ENCODE assay signal across 15 cellular contexts in genomic region chr1:178530037-178530402, GRCh38. TPM values are rescaled to one million over a fixed set of nuclear protein-coding genes. Genes with fewer than 3 reads are reported as not detected.
DNase-seq lines count a peak whose midpoint lies in the region; ATAC-seq and TF ChIP-seq lines count a peak whose summit lies in the region.
"Had no signal": no experiment of that assay in that cellular context is flagged by ENCODE, and none has a peak within 500 bp of the region (broad histone marks: within the 10 kb centered on the region; RNA-seq: fewer than 3 reads in every experiment).

No MANE protein-coding gene starts in this region.

- H3K27me3 Mint-ChIP-seq in MCF 10A (ENCODE audit: insufficient read depth, unreplicated experiment) = peaks cover 7% of the 10 kb centered on the region
- peaks cover 0 to 8% of the 10 kb centered on the region in 2 donors for H3K27me3 Mint-ChIP-seq in stimulated activated naive B cell treated with anti-CD40 and anti-IgM and Interleukin-4, amounts not matched to agents 10 μg/mL and 1 μg/mL and 100 μg/mL, for 72 hours

- H3K9me3 ChIP-seq in esophagus muscularis mucosa = no peaks in the 10 kb centered on the region
- H3K9me3 ChIP-seq: breast epithelium, heart right ventricle, testis had no signal

- H3K4me3 Mint-ChIP-seq in MCF 10A (ENCODE audit: unreplicated experiment) = no peak overlapping the region
- H3K4me3 Mint-ChIP-seq in stimulated activated naive B cell treated with anti-CD40 and anti-IgM and Interleukin-4, amounts not matched to agents 10 μg/mL and 1 μg/mL and 100 μg/mL, for 72 hours = no peak overlapping the region
- H3K4me3 Mint-ChIP-seq: nephron progenitor cell had no signal

- no peaks in the 10 kb centered on the region for H3K36me3 Mint-ChIP-seq in MCF 10A (ENCODE audit: insufficient read depth, unreplicated experiment)
- H3K36me3 Mint-ChIP-seq in stimulated activated naive B cell treated with anti-CD40 and anti-IgM and Interleukin-4, amounts not matched to agents 10 μg/mL and 1 μg/mL and 100 μg/mL, for 72 hours = no peaks in the 10 kb centered on the region

- DNase-seq in Caki2 (ENCODE audit: low read depth) (peak; percentile 89), LHCN-M2 (ENCODE audit: low read depth) (peak; percentile 96), MCF 10A (ENCODE audit: unreplicated experiment) (peak; percentile 93), mesenteric fat pad (ENCODE audit: low spot score) (peak; percentile 72), esophagus muscularis mucosa (ENCODE audit: extremely low spot score) (no peak), NK-92 (lab: John Stamatoyannopoulos, UW; ENCODE audit: unreplicated experiment) (no peak)
- no peak for DNase-seq in stimulated activated naive B cell treated with anti-CD40 and anti-IgM and Interleukin-4, amounts not matched to agents 10 μg/mL and 1 μg/mL and 100 μg/mL, for 72 hours
- DNase-seq: COR-L47; NCI-H187 treated with DMSO at 0.1 percent for 48 hours; nephron progenitor cell; stimulated activated CD4-positive, alpha-beta T cell treated with anti-CD3 and anti-CD28 coated beads, Interleukin-4, amount 100 ng/mL, for 4 hours; testis had no signal

- H3K27me3 ChIP-seq in esophagus muscularis mucosa = no peaks in the 10 kb centered on the region
- H3K27me3 ChIP-seq: breast epithelium, heart right ventricle, testis had no signal

- H3K4me3 ChIP-seq in esophagus muscularis mucosa = no peak overlapping the region
- H3K4me3 ChIP-seq: breast epithelium, heart right ventricle, testis had no signal

- TF ChIP-seq CTCF in MCF 10A (IDR thresholded peaks at IDR 0.05; ENCODE audit: unreplicated experiment) (no peak), esophagus muscularis mucosa (IDR thresholded peaks at IDR 0.05) (no peak)

- H3K4me1 ChIP-seq in esophagus muscularis mucosa = peaks cover 0 to 11% (median 7%) of the 10 kb centered on the region in 4 donors
- H3K4me1 ChIP-seq: breast epithelium, testis had no signal

- H3K4me1 Mint-ChIP-seq in MCF 10A (ENCODE audit: insufficient read depth, unreplicated experiment) = peaks cover 24% of the 10 kb centered on the region
- peaks cover 12 to 22% of the 10 kb centered on the region in 2 donors for H3K4me1 Mint-ChIP-seq in stimulated activated naive B cell treated with anti-CD40 and anti-IgM and Interleukin-4, amounts not matched to agents 10 μg/mL and 1 μg/mL and 100 μg/mL, for 72 hours

- peaks cover 1% of the 10 kb centered on the region for H3K9me3 Mint-ChIP-seq in MCF 10A (ENCODE audit: unreplicated experiment)
- peaks cover 0 to 1% of the 10 kb centered on the region in 2 donors for H3K9me3 Mint-ChIP-seq in stimulated activated naive B cell treated with anti-CD40 and anti-IgM and Interleukin-4, amounts not matched to agents 10 μg/mL and 1 μg/mL and 100 μg/mL, for 72 hours
- H3K9me3 Mint-ChIP-seq: nephron progenitor cell had no signal

- peak overlapping the region; percentile 1 for H3K27ac Mint-ChIP-seq in MCF 10A (ENCODE audit: low read depth, unreplicated experiment)
- no peak overlapping the region for H3K27ac Mint-ChIP-seq in stimulated activated naive B cell treated with anti-CD40 and anti-IgM and Interleukin-4, amounts not matched to agents 10 μg/mL and 1 μg/mL and 100 μg/mL, for 72 hours

- CTCF ChIA-PET in MCF 10A (lab: Yijun Ruan, JAX) = interaction anchor here (0.6 to 9.8 kb wide), 11 partner anchors 10 to 474 kb away, joined by 3 to 167 read pairs (median 8); no protein-coding TSS in a partner anchor

- no peak for TF ChIP-seq POLR2A in esophagus muscularis mucosa (IDR thresholded peaks at IDR 0.05; ENCODE audit: low read depth)

- no peak for ATAC-seq in stimulated activated naive B cell treated with anti-CD40 and anti-IgM and Interleukin-4, amounts not matched to agents 10 μg/mL and 1 μg/mL and 100 μg/mL, for 72 hours (replicated peaks)
- ATAC-seq in HG03025 (IDR thresholded peaks at IDR 0.05; ENCODE audit: low FRiP score, unreplicated experiment) = no peak

- H3K27ac ChIP-seq in esophagus muscularis mucosa (replicated peaks in 1 of 4) = no peak overlapping the region
- H3K27ac ChIP-seq: breast epithelium, heart right ventricle, testis had no signal

- no peaks in the 10 kb centered on the region for H3K36me3 ChIP-seq in esophagus muscularis mucosa
- H3K36me3 ChIP-seq: breast epithelium, heart right ventricle had no signal

- in situ Hi-C loops in Caki2 (cut with HindIII; ENCODE audit: low pct_unique_long_range_greater_than_20kb, low sequenced_read_pairs) = loop anchor here (25.0 kb wide), 1 partner anchor 482 kb away; no protein-coding TSS in a partner anchor

- intact Hi-C loops in MCF 10A (cut with micrococcal nuclease) = loop anchor here (5.0 to 10.0 kb wide), 4 partner anchors 495 to 1067 kb away; partner anchors contain the start of gene AXDND1
- intact Hi-C loops in esophagus muscularis mucosa (cut with DNase I) = loop anchor here (5.0 kb wide), 1 partner anchor 472 kb away; no protein-coding TSS in a partner anchor

- BruUV-seq in MCF 10A (replicated peaks; lab: Mats Ljungman, UMichigan) = no TSS peak

- POLR2A ChIA-PET in MCF 10A (lab: Yijun Ruan, JAX) = no interaction called here

- no peak for TF ChIP-seq EP300 in esophagus muscularis mucosa (IDR thresholded peaks at IDR 0.05)

- WGBS in esophagus muscularis mucosa = 85% methylated on average over 2 of the region's 2 CpGs

RNA-seq across cellular contexts. Expression of gene TEX35, which starts 17.1 kb away (rescaled TPM):
- total RNA-seq in Caki2 (2014; rRNA removed; shearing (Covaris generic); ENCODE audit: low replicate concordance) = not detected in 2 replicates
- 0.11 TPM in 1 of 2 replicates, not detected in the other for total RNA-seq in LHCN-M2 (2014; rRNA removed)
- not detected for polyA plus RNA-seq in LHCN-M2 (2012)
- not detected in 2 replicates for total RNA-seq in MCF 10A (2022)
- not detected for total RNA-seq in mesenteric fat pad
- not detected for total RNA-seq in esophagus muscularis mucosa
- total RNA-seq: breast epithelium had no signal

RNA-seq across cellular contexts. Expression of gene CLEC20A, which starts 33.3 kb away (rescaled TPM):
- not detected in 2 replicates for total RNA-seq in Caki2 (2014; rRNA removed; shearing (Covaris generic); ENCODE audit: low replicate concordance)
- not detected in 2 replicates for total RNA-seq in LHCN-M2 (2014; rRNA removed)
- not detected for polyA plus RNA-seq in LHCN-M2 (2012)
- not detected in 2 replicates for total RNA-seq in MCF 10A (2022)
- not detected for total RNA-seq in mesenteric fat pad
- not detected for total RNA-seq in esophagus muscularis mucosa
- total RNA-seq: breast epithelium, heart right ventricle had no signal
- polyA plus RNA-seq: heart right ventricle had no signal

Comparison
In these comparisons a context has a peak if more than half of its experiments do, and no peak if none do; other contexts are left out.
1. DNase-seq: peak in Caki2 (single experiment), LHCN-M2 (single experiment), MCF 10A (single experiment) and mesenteric fat pad (single experiment); none in stimulated activated naive B cell treated with anti-CD40 and anti-IgM and Interleukin-4, amounts not matched to agents 10 μg/mL and 1 μg/mL and 100 μg/mL, for 72 hours (single experiment), esophagus muscularis mucosa (single experiment) and NK-92 (single experiment).